Comparison of ENCODE assay signal across 16 cellular contexts in genomic region chr15:30791239-30791638, GRCh38.
DNase-seq lines count a peak whose midpoint lies in the region; ATAC-seq and TF ChIP-seq lines count a peak whose summit lies in the region.
"Had no signal": no experiment of that assay in that cellular context is flagged by ENCODE, and none has a peak within 500 bp of the region (broad histone marks: within the 10 kb centered on the region; RNA-seq: fewer than 3 reads in every experiment).

No MANE protein-coding gene starts in this region.

- H3K4me1 ChIP-seq in heart left ventricle: no peaks in the 10 kb centered on the region
- H3K4me1 ChIP-seq: left lung, prostate gland had no signal

- H3K27me3 ChIP-seq in heart left ventricle: no peaks in the 10 kb centered on the region

- DNase-seq in DMS53 (lab: John Stamatoyannopoulos, UW) (peak; percentile 31), DMS53 treated with DMSO at 0.1 percent for 48 hours (lab: John Stamatoyannopoulos, UW; ENCODE audit: unreplicated experiment) (no peak), ELR (ENCODE audit: low read depth) (peak; percentile 43), NCI-H226 (peak; percentile 3), fibroblast of mammary gland (ENCODE audit: low read depth) (peak; percentile 31), HFFc6 (no peak), heart left ventricle (no peak)
- no peak for DNase-seq in activated T-helper 2 cell treated with anti-CD3 and anti-CD28 coated beads, Interferon-gamma antibody, Interleukin-2, Interleukin-4, amounts not matched to agents 10 μg/mL and 5 μg/mL and 100 μg/mL, durations not matched to agents 14 hours and 24 hours and 36 hours (ENCODE audit: low spot score)
- DNase-seq: 8988T; activated B cell treated with CpG ODN at 0.5 μM for 24 hours; CD4-positive, alpha-beta T cell; left lung; NCI-H1092 treated with DMSO at 0.1 percent for 48 hours; substantia nigra had no signal

- H3K9me3 Mint-ChIP-seq in HFFc6: no peaks in the 10 kb centered on the region
- no peaks in the 10 kb centered on the region for H3K9me3 Mint-ChIP-seq in activated T-helper 2 cell treated with anti-CD3 and anti-CD28 coated beads, Interferon-gamma antibody, Interleukin-2, Interleukin-4, amounts not matched to agents 10 μg/mL and 5 μg/mL and 100 μg/mL, durations not matched to agents 14 hours and 24 hours and 36 hours
- H3K9me3 Mint-ChIP-seq: activated B cell treated with CpG ODN at 0.5 μM for 24 hours; activated naive CD4-positive, alpha-beta T cell treated with anti-CD3 and anti-CD28 coated beads, Interleukin-2, amount 50 U/mL, for 72 hours; CD4-positive, alpha-beta T cell had no signal

- no peaks in the 10 kb centered on the region for H3K36me3 Mint-ChIP-seq in HFFc6 (ENCODE audit: low read depth)
- H3K36me3 Mint-ChIP-seq in activated T-helper 2 cell treated with anti-CD3 and anti-CD28 coated beads, Interferon-gamma antibody, Interleukin-2, Interleukin-4, amounts not matched to agents 10 μg/mL and 5 μg/mL and 100 μg/mL, durations not matched to agents 14 hours and 24 hours and 36 hours (ENCODE audit: low read depth): no peaks in the 10 kb centered on the region
- H3K36me3 Mint-ChIP-seq: activated naive CD4-positive, alpha-beta T cell treated with anti-CD3 and anti-CD28 coated beads, Interleukin-2, amount 50 U/mL, for 72 hours had no signal

- H3K9me3 ChIP-seq in heart left ventricle: no peaks in the 10 kb centered on the region
- H3K9me3 ChIP-seq: left lung, prostate gland had no signal

- H3K4me3 Mint-ChIP-seq in HFFc6: no peak overlapping the region
- no peak overlapping the region for H3K4me3 Mint-ChIP-seq in activated T-helper 2 cell treated with anti-CD3 and anti-CD28 coated beads, Interferon-gamma antibody, Interleukin-2, Interleukin-4, amounts not matched to agents 10 μg/mL and 5 μg/mL and 100 μg/mL, durations not matched to agents 14 hours and 24 hours and 36 hours (ENCODE audit: low read depth)
- H3K4me3 Mint-ChIP-seq: activated B cell treated with CpG ODN at 0.5 μM for 24 hours; CD4-positive, alpha-beta T cell had no signal

- TF ChIP-seq CTCF in fibroblast of mammary gland (conservative IDR thresholded peaks at IDR 0.05; ENCODE audit: control insufficient read depth, insufficient read depth, low read depth, low read length) (no peak), HFFc6 (IDR thresholded peaks at IDR 0.05) (no peak), heart left ventricle (IDR thresholded peaks at IDR 0.05) (no peak)

- TF ChIP-seq POLR2A in heart left ventricle (IDR thresholded peaks at IDR 0.05): no peak

- H3K4me1 Mint-ChIP-seq in HFFc6 (ENCODE audit: low read depth): no peaks in the 10 kb centered on the region
- H3K4me1 Mint-ChIP-seq in activated T-helper 2 cell treated with anti-CD3 and anti-CD28 coated beads, Interferon-gamma antibody, Interleukin-2, Interleukin-4, amounts not matched to agents 10 μg/mL and 5 μg/mL and 100 μg/mL, durations not matched to agents 14 hours and 24 hours and 36 hours (ENCODE audit: low read depth): no peaks in the 10 kb centered on the region
- H3K4me1 Mint-ChIP-seq: activated B cell treated with CpG ODN at 0.5 μM for 24 hours had no signal

- H3K27me3 Mint-ChIP-seq in HFFc6 (ENCODE audit: insufficient read depth): peaks cover 8% of the 10 kb centered on the region; the same call in 1 of the 2 replicates
- peaks cover 14% of the 10 kb centered on the region for H3K27me3 Mint-ChIP-seq in activated T-helper 2 cell treated with anti-CD3 and anti-CD28 coated beads, Interferon-gamma antibody, Interleukin-2, Interleukin-4, amounts not matched to agents 10 μg/mL and 5 μg/mL and 100 μg/mL, durations not matched to agents 14 hours and 24 hours and 36 hours (ENCODE audit: low read depth)

- ATAC-seq in heart left ventricle: no peak
- ATAC-seq: activated naive CD4-positive, alpha-beta T cell treated with anti-CD3 and anti-CD28 coated beads, Interleukin-2, amount 50 U/mL, for 72 hours; left lung had no signal

- WGBS in heart left ventricle, 4 donors: 93 to 97% (median 95%) methylated on average over 9 of the region's 9 CpGs

- no peak overlapping the region for H3K27ac ChIP-seq in heart left ventricle
- H3K27ac ChIP-seq: left lung, prostate gland had no signal

- H3K36me3 ChIP-seq in heart left ventricle: no peaks in the 10 kb centered on the region
- H3K36me3 ChIP-seq: left lung, prostate gland had no signal

- no peak overlapping the region for H3K27ac Mint-ChIP-seq in HFFc6
- H3K27ac Mint-ChIP-seq in activated T-helper 2 cell treated with anti-CD3 and anti-CD28 coated beads, Interferon-gamma antibody, Interleukin-2, Interleukin-4, amounts not matched to agents 10 μg/mL and 5 μg/mL and 100 μg/mL, durations not matched to agents 14 hours and 24 hours and 36 hours: no peak overlapping the region
- H3K27ac Mint-ChIP-seq: activated B cell treated with CpG ODN at 0.5 μM for 24 hours; activated naive CD4-positive, alpha-beta T cell treated with anti-CD3 and anti-CD28 coated beads, Interleukin-2, amount 50 U/mL, for 72 hours; CD4-positive, alpha-beta T cell had no signal

- H3K4me3 ChIP-seq in fibroblast of mammary gland (ENCODE audit: control insufficient read depth, low read depth, low read length): no peak overlapping the region
- H3K4me3 ChIP-seq in heart left ventricle: no peak overlapping the region
- H3K4me3 ChIP-seq: left lung, prostate gland had no signal

- intact Hi-C loops in heart left ventricle (cut with DNase I): no loop called here
- intact Hi-C loops in activated T-helper 2 cell treated with anti-CD3 and anti-CD28 coated beads, Interferon-gamma antibody, Interleukin-2, Interleukin-4, amounts not matched to agents 10 μg/mL and 5 μg/mL and 100 μg/mL, durations not matched to agents 14 hours and 24 hours and 36 hours (cut with micrococcal nuclease): no loop called here

Comparison
In these comparisons a context has a peak if more than half of its experiments do, and no peak if none do; other contexts are left out.
1. DNase-seq: peak in DMS53 (single experiment), ELR (single experiment), NCI-H226 (single experiment) and fibroblast of mammary gland (single experiment); none in DMS53 treated with DMSO at 0.1 percent for 48 hours (single experiment), HFFc6 (single experiment), heart left ventricle (0 of 5) and activated T-helper 2 cell treated with anti-CD3 and anti-CD28 coated beads, Interferon-gamma antibody, Interleukin-2, Interleukin-4, amounts not matched to agents 10 μg/mL and 5 μg/mL and 100 μg/mL, durations not matched to agents 14 hours and 24 hours and 36 hours (single experiment).